10 cellular contexts compared by ENCODE assay signal in the genomic region with DNA sequence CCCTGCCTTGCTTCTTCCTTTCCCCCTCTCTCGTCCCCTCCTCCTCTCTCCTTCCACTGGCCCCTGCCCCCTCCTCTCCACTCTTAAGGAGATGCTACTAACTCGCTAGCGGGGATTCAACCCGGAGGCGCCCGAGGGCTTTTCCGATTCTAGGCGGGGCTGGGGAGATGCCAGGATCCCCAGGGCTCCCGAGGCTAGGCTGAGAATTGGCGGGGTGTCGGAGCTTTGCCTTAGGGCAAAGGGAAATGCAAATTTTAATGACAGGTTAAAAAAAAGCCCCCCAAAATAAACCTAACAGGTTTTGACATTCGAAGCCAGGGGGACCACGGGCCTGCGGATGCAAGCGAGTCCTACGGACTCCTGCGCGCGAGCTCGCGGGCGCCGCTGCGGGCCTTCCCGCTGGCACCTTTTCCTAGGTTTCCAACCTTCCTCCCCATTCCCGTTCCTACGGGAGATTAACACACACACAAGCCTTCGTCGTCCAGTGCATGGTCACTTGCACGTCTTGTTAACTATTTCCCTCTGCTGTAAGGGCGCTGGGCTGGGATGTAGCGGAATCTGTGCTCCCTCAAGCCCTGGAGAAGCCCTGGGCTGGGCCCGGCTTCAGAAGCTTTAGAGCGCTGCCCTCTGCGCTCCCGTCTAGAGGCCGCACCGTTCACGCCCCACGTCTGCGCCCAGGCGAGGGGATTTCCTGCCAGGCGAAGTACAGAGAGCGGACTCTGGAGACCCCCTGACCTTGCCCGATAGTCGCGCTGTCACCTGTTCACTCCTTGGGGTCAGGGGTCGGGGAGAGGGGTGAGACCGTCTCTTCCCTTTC. TPM values are rescaled to one million over a fixed set of nuclear protein-coding genes. Genes with fewer than 3 reads are reported as not detected.
DNase-seq lines count a peak whose midpoint lies in the region; ATAC-seq and TF ChIP-seq lines count a peak whose summit lies in the region.
"Had no signal": no experiment of that assay in that cellular context is flagged by ENCODE, and none has a peak within 500 bp of the region (broad histone marks: within the 10 kb centered on the region; RNA-seq: fewer than 3 reads in every experiment).

No MANE protein-coding gene starts in this region.

- no peaks in the 10 kb centered on the region for H3K4me1 Mint-ChIP-seq in MCF 10A (ENCODE audit: insufficient read depth, unreplicated experiment)
- peaks cover 18 to 47% of the 10 kb centered on the region in 2 donors for H3K4me1 Mint-ChIP-seq in stimulated activated naive B cell treated with anti-CD40 and anti-IgM and Interleukin-4, amounts not matched to agents 10 μg/mL and 1 μg/mL and 100 μg/mL, for 72 hours

- intact Hi-C loops in breast epithelium (cut with DNase I; ENCODE audit: low total_unique reads) (no loop called here), MCF 10A (cut with micrococcal nuclease) (no loop called here), testis (cut with DNase I; ENCODE audit: low total_unique reads) (loop anchor here (10.0 kb wide), 1 partner anchor 64 kb away; no protein-coding TSS in a partner anchor)

- POLR2A ChIA-PET in MCF 10A (lab: Yijun Ruan, JAX), result interaction anchor here (0.6 kb wide), 1 partner anchor 70 kb away, joined by 3 read pairs; no protein-coding TSS in a partner anchor

- H3K27ac Mint-ChIP-seq in MCF 10A (ENCODE audit: low read depth, unreplicated experiment), result no peak overlapping the region
- H3K27ac Mint-ChIP-seq in stimulated activated naive B cell treated with anti-CD40 and anti-IgM and Interleukin-4, amounts not matched to agents 10 μg/mL and 1 μg/mL and 100 μg/mL, for 72 hours, result peak overlapping the region; percentile 79

- H3K36me3 Mint-ChIP-seq in MCF 10A (ENCODE audit: insufficient read depth, unreplicated experiment), result no peaks in the 10 kb centered on the region
- H3K36me3 Mint-ChIP-seq in stimulated activated naive B cell treated with anti-CD40 and anti-IgM and Interleukin-4, amounts not matched to agents 10 μg/mL and 1 μg/mL and 100 μg/mL, for 72 hours, result peaks cover 0 to 3% of the 10 kb centered on the region in 2 donors

- H3K27ac ChIP-seq in breast epithelium, result peak overlapping the region; percentile 71 to 87
- H3K27ac ChIP-seq in testis, result no peak overlapping the region

- H3K4me1 ChIP-seq in breast epithelium, result peaks cover 0 to 4% of the 10 kb centered on the region in 2 donors
- no peaks in the 10 kb centered on the region for H3K4me1 ChIP-seq in iPS-15b (ENCODE audit: control insufficient read depth, insufficient read depth, low read length)
- peaks cover 2% of the 10 kb centered on the region for H3K4me1 ChIP-seq in testis
- H3K4me1 ChIP-seq: Caco-2 had no signal

- H3K9me3 ChIP-seq in breast epithelium (no peaks in the 10 kb centered on the region), iPS-15b (ENCODE audit: control insufficient read depth, insufficient read depth, low read length) (no peaks in the 10 kb centered on the region), testis (no peaks in the 10 kb centered on the region)
- H3K9me3 ChIP-seq: Caco-2 had no signal

- no peaks in the 10 kb centered on the region for H3K9me3 Mint-ChIP-seq in MCF 10A (ENCODE audit: unreplicated experiment)
- H3K9me3 Mint-ChIP-seq in stimulated activated naive B cell treated with anti-CD40 and anti-IgM and Interleukin-4, amounts not matched to agents 10 μg/mL and 1 μg/mL and 100 μg/mL, for 72 hours, result no peaks in the 10 kb centered on the region

- no TSS peak for BruUV-seq in MCF 10A (replicated peaks; lab: Mats Ljungman, UMichigan)

- no peak overlapping the region for H3K9ac ChIP-seq in iPS-15b (ENCODE audit: low read depth, low read length)

- 7 to 8% methylated on average over 32 to 49 of the region's 49 CpGs for WGBS in testis, 2 donors

- no peak overlapping the region for H3K4me3 Mint-ChIP-seq in MCF 10A (ENCODE audit: unreplicated experiment)
- H3K4me3 Mint-ChIP-seq in stimulated activated naive B cell treated with anti-CD40 and anti-IgM and Interleukin-4, amounts not matched to agents 10 μg/mL and 1 μg/mL and 100 μg/mL, for 72 hours, result peak overlapping the region; percentile 64 to 75

- H3K36me3 ChIP-seq in breast epithelium (no peaks in the 10 kb centered on the region), iPS-15b (ENCODE audit: control insufficient read depth, insufficient read depth, low read length) (no peaks in the 10 kb centered on the region), testis (ENCODE audit: low read depth, missing control alignments) (no peaks in the 10 kb centered on the region)

- H3K27me3 Mint-ChIP-seq in MCF 10A (ENCODE audit: insufficient read depth, unreplicated experiment), result peaks cover 76% of the 10 kb centered on the region
- H3K27me3 Mint-ChIP-seq in stimulated activated naive B cell treated with anti-CD40 and anti-IgM and Interleukin-4, amounts not matched to agents 10 μg/mL and 1 μg/mL and 100 μg/mL, for 72 hours, result peaks cover 95 to 96% of the 10 kb centered on the region in 2 donors

- H3K4me3 ChIP-seq in breast epithelium (peak overlapping the region in 2 of 3 donors; percentile 58 to 65), iPS-15b (ENCODE audit: low read depth, low read length) (peak overlapping the region; percentile 35), testis (no peak overlapping the region)

- TF ChIP-seq CTCF in breast epithelium (IDR thresholded peaks at IDR 0.05) (no peak), MCF 10A (IDR thresholded peaks at IDR 0.05; ENCODE audit: unreplicated experiment) (no peak), testis (IDR thresholded peaks at IDR 0.05) (no peak)

- H3K27me3 ChIP-seq in breast epithelium (peaks cover 11 to 92% of the 10 kb centered on the region in 2 donors), iPS-15b (ENCODE audit: control insufficient read depth, insufficient read depth, low read length) (peaks cover 98% of the 10 kb centered on the region), testis (no peaks in the 10 kb centered on the region)

- CTCF ChIA-PET in MCF 10A (lab: Yijun Ruan, JAX), result no interaction called here

- no peak for TF ChIP-seq POLR2A in breast epithelium (IDR thresholded peaks at IDR 0.05)
- TF ChIP-seq POLR2A in testis (IDR thresholded peaks at IDR 0.05), result no peak

- no peak for ATAC-seq in stimulated activated naive B cell treated with anti-CD40 and anti-IgM and Interleukin-4, amounts not matched to agents 10 μg/mL and 1 μg/mL and 100 μg/mL, for 72 hours (replicated peaks)

- DNase-seq in breast epithelium (ENCODE audit: low spot score in 2 of 2), result no peak
- DNase-seq in MCF 10A (ENCODE audit: unreplicated experiment), result no peak
- peak; percentile 63 for DNase-seq in M059J (ENCODE audit: low read depth)
- no peak for DNase-seq in stimulated activated naive B cell treated with anti-CD40 and anti-IgM and Interleukin-4, amounts not matched to agents 10 μg/mL and 1 μg/mL and 100 μg/mL, for 72 hours
- DNase-seq in testis, result no peak
- no peak for DNase-seq in stimulated activated CD4-positive, alpha-beta T cell treated with anti-CD3 and anti-CD28 coated beads, Interleukin-4, amount 100 ng/mL, for 4 hours
- no peak for DNase-seq in activated gamma-delta T cell (lab: John Stamatoyannopoulos, UW)

RNA-seq across cellular contexts. Expression of a gene that starts 0.7 kb away (rescaled TPM):
- total RNA-seq in breast epithelium (1 to 10 TPM in 2 of 3 donors, under 1 TPM in 1; under 0.01 to 5.2 (median 1.9) TPM), MCF 10A (2022) (not detected in 2 replicates), testis (1 to 10 TPM in 1 of 2 donors, under 1 TPM in 1; 0.56 to 1.0 TPM)
- 7.0 and 9.9 TPM in 2 replicates for total RNA-seq in M059J (2014; rRNA removed; shearing (Covaris generic))
- polyA plus RNA-seq in testis (ENCODE audit: insufficient read depth, low read depth, low replicate concordance), result 0.58 TPM
- total RNA-seq: activated CD8-positive, alpha-beta memory T cell treated with anti-CD3 and anti-CD28 coated beads for 36 hours had no signal

Comparison
In these comparisons a context has a peak if more than half of its experiments do, and no peak if none do; other contexts are left out.
1. H3K27ac ChIP-seq: peak in breast epithelium (2 of 2); none in testis (0 of 2).
2. H3K4me3 ChIP-seq: peak in breast epithelium (2 of 3) and iPS-15b (single experiment); none in testis (0 of 2).